15 cellular contexts compared by ENCODE assay signal in the genomic region with DNA sequence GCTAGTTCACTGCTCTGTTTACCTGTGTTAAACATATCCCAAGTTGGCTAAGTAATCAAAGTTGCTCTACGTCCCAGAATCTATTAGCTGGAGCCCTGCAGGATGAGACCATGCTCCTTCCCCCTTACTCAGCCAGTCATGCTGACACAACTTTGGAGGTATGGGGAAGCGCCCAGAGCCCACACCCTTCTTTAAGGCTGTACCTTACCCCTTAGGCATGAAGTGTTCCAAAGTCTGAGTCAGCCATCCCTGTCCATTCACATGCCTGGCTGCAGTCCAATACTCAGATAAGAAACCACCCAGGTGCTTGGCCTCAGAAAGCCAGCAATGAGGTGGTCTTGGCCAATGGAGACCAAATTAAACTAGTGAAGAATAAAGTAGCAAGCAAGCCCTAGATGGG.
DNase-seq lines count a peak whose midpoint lies in the region; ATAC-seq and TF ChIP-seq lines count a peak whose summit lies in the region.
"Had no signal": no experiment of that assay in that cellular context is flagged by ENCODE, and none has a peak within 500 bp of the region (broad histone marks: within the 10 kb centered on the region; RNA-seq: fewer than 3 reads in every experiment).

No MANE protein-coding gene starts in this region.

- ATAC-seq in body of pancreas (no peak), lower lobe of right lung (peak; percentile 57 to 74), HG02798 (IDR thresholded peaks at IDR 0.05; ENCODE audit: poor library complexity, unreplicated experiment) (no peak), HG02571 (IDR thresholded peaks at IDR 0.05; ENCODE audit: unreplicated experiment) (no peak)
- ATAC-seq: left ventricle myocardium superior had no signal

- TF ChIP-seq CTCF in body of pancreas (IDR thresholded peaks at IDR 0.05) (no peak), lower lobe of right lung (IDR thresholded peaks at IDR 0.05) (no peak)

- H3K4me1 ChIP-seq in body of pancreas (no peaks in the 10 kb centered on the region), lower lobe of right lung (no peaks in the 10 kb centered on the region), SJCRH30 (no peaks in the 10 kb centered on the region)

- no peak overlapping the region for H3K27ac ChIP-seq in body of pancreas
- H3K27ac ChIP-seq in lower lobe of right lung = no peak overlapping the region
- H3K27ac ChIP-seq in SJCRH30 = no peak overlapping the region

- H3K27me3 ChIP-seq in body of pancreas (no peaks in the 10 kb centered on the region), lower lobe of right lung (ENCODE audit: low read depth) (no peaks in the 10 kb centered on the region), SJCRH30 (no peaks in the 10 kb centered on the region)

- H3K36me3 ChIP-seq in body of pancreas (replicated peaks in 1 of 2; ENCODE audit: insufficient read depth in 1 of 2, low read depth in 2 of 2) (no peaks in the 10 kb centered on the region), lower lobe of right lung (no peaks in the 10 kb centered on the region), SJCRH30 (no peaks in the 10 kb centered on the region)

- H3K4me3 ChIP-seq in body of pancreas (no peak overlapping the region), lower lobe of right lung (no peak overlapping the region), SJCRH30 (no peak overlapping the region)

- intact Hi-C loops in body of pancreas (cut with DNase I) = no loop called here
- intact Hi-C loops in lower lobe of right lung (cut with DNase I) = no loop called here

- in situ Hi-C loops in Caki2 (cut with HindIII; ENCODE audit: low pct_unique_long_range_greater_than_20kb, low sequenced_read_pairs) = no loop called here

- H3K9me3 ChIP-seq in body of pancreas = no peaks in the 10 kb centered on the region
- H3K9me3 ChIP-seq in lower lobe of right lung = no peaks in the 10 kb centered on the region
- H3K9me3 ChIP-seq in SJCRH30 (replicated peaks) = no peaks in the 10 kb centered on the region

- no peak for TF ChIP-seq POLR2A in body of pancreas (IDR thresholded peaks at IDR 0.05)

- WGBS in body of pancreas, 2 donors = 53 to 63% methylated on average over 2 of the region's 2 CpGs

- DNase-seq in Caki2 (ENCODE audit: low read depth) (peak; percentile 86), M059J (ENCODE audit: low read depth) (peak; percentile 84), body of pancreas (peak in 3 of 4 donors; percentile 18 to 24 (median 20)), lower lobe of right lung (no peak), SJCRH30 (no peak), NCI-H748 treated with DMSO at 0.1 percent for 48 hours (lab: John Stamatoyannopoulos, UW) (no peak)
- DNase-seq: activated CD4-positive, alpha-beta T cell treated with anti-CD3 and anti-CD28 coated beads, Interleukin-2, amount 10 ng/mL, durations not matched to agents 7 days and 5 days; activated gamma-delta T cell treated with Interleukin-2 at 50 U/mL for 16 hours; foreskin fibroblast; left ventricle myocardium superior; NCI-H510A; occipital lobe; stimulated activated CD4-positive, alpha-beta T cell treated with anti-CD3 and anti-CD28 coated beads, Interleukin-15, amount 100 ng/mL, for 24 hours had no signal

Comparison
In these comparisons a context has a peak if more than half of its experiments do, and no peak if none do; other contexts are left out.
1. DNase-seq: peak in Caki2 (single experiment), M059J (single experiment) and body of pancreas (3 of 4); none in lower lobe of right lung (single experiment), SJCRH30 (0 of 2) and NCI-H748 treated with DMSO at 0.1 percent for 48 hours (single experiment).
2. ATAC-seq: peak in lower lobe of right lung (2 of 2); none in body of pancreas (single experiment), HG02798 (single experiment) and HG02571 (single experiment).